In genomic region chr2:185385157-185385556, GRCh38 we compare ENCODE assay signal across 15 cellular contexts.
A peak's percentile ranks its signal among the peaks of the same experiment; 100 is the strongest.
DNase-seq lines count a peak whose midpoint lies in the region; ATAC-seq, FAIRE-seq and TF ChIP-seq lines count a peak whose summit lies in the region.
"Had no signal": no experiment of that assay in that cellular context is flagged by ENCODE, and none has a peak within 500 bp of the region (broad histone marks: within the 10 kb centered on the region; RNA-seq: fewer than 3 reads in every experiment).

No MANE protein-coding gene starts in this region.

- in situ Hi-C loops in Caki2 (cut with HindIII; ENCODE audit: low pct_unique_long_range_greater_than_20kb, low sequenced_read_pairs), result no loop called here

- H3K4me2 ChIP-seq in fibroblast of lung (ENCODE audit: extremely low read depth, insufficient read depth, low read length), result no peak overlapping the region
- H3K4me2 ChIP-seq: A549 had no signal

- no peak for TF ChIP-seq POLR2A in vagina (IDR thresholded peaks at IDR 0.05)

- H3K9me3 ChIP-seq in fibroblast of lung (ENCODE audit: control insufficient read depth, insufficient read depth, low read depth, low read length) (no peaks in the 10 kb centered on the region), pancreas (no peaks in the 10 kb centered on the region), vagina (no peaks in the 10 kb centered on the region)
- H3K9me3 ChIP-seq: A549 had no signal

- H3K27me3 ChIP-seq in fibroblast of lung (ENCODE audit: control insufficient read depth, insufficient read depth, low read length) (no peaks in the 10 kb centered on the region), pancreas (no peaks in the 10 kb centered on the region), vagina (no peaks in the 10 kb centered on the region)

- DNase-seq in Caki2 (ENCODE audit: low read depth) (peak; percentile 63), NCI-H69 (lab: John Stamatoyannopoulos, UW) (peak; percentile 11), fibroblast of lung (ENCODE audit: low read depth in 2 of 2) (peak; percentile 11 to 12), pancreas (no peak), vagina (ENCODE audit: extremely low spot score in 2 of 2) (no peak), cerebellar nuclear complex (lab: John Stamatoyannopoulos, UW) (no peak)
- DNase-seq: C1 segment of cervical spinal cord, KBM-7, NCI-H1436, NCI-H2029, NCI-H510A, Right ventricle myocardium superior had no signal

- H3K27ac ChIP-seq in fibroblast of lung (ENCODE audit: insufficient read depth, low read length) (no peak overlapping the region), pancreas (peak overlapping the region in 2 of 4 donors; percentile 5 to 64), vagina (no peak overlapping the region)
- H3K27ac ChIP-seq: A549 had no signal

- no peaks in the 10 kb centered on the region for H3K4me1 ChIP-seq in fibroblast of lung (ENCODE audit: control insufficient read depth, extremely low read depth, insufficient read depth, low read length)
- no peaks in the 10 kb centered on the region for H3K4me1 ChIP-seq in pancreas
- H3K4me1 ChIP-seq in vagina, result no peaks in the 10 kb centered on the region
- H3K4me1 ChIP-seq: A549 had no signal

- TF ChIP-seq CTCF in fibroblast of lung (conservative IDR thresholded peaks at IDR 0.05 in 1 of 2, IDR thresholded peaks at IDR 0.05 in 1 of 2; ENCODE audit: low read depth in 1 of 2, low read length in 2 of 2), result no peak
- no peak for TF ChIP-seq CTCF in pancreas (IDR thresholded peaks at IDR 0.05)
- TF ChIP-seq CTCF in vagina (IDR thresholded peaks at IDR 0.05), result no peak

- no peaks in the 10 kb centered on the region for H4K20me1 ChIP-seq in fibroblast of lung (ENCODE audit: control insufficient read depth, extremely low read depth, insufficient read depth, low read length)

- no peak overlapping the region for H2AFZ ChIP-seq in fibroblast of lung (ENCODE audit: low read length)

- no peaks in the 10 kb centered on the region for H3K36me3 ChIP-seq in fibroblast of lung (ENCODE audit: control insufficient read depth, insufficient read depth, low read length)
- no peaks in the 10 kb centered on the region for H3K36me3 ChIP-seq in pancreas
- no peaks in the 10 kb centered on the region for H3K36me3 ChIP-seq in vagina

- ATAC-seq in pancreas, result peak; percentile 48 to 88 (median 68)
- ATAC-seq in GM19463 (IDR thresholded peaks at IDR 0.05; ENCODE audit: unreplicated experiment), result no peak
- ATAC-seq: A549, Panc1 had no signal

- FAIRE-seq in pancreas (lab: Jason Lieb, UNC), result no peak
- FAIRE-seq: A549 had no signal

- intact Hi-C loops in pancreas (cut with DNase I), result no loop called here
- intact Hi-C loops in vagina (cut with DNase I), result no loop called here

- no peak overlapping the region for H3K4me3 ChIP-seq in fibroblast of lung (replicated peaks in 1 of 4; ENCODE audit: control extremely low read depth in 1 of 4, insufficient read depth in 1 of 4, low read depth in 3 of 4, low read length in 4 of 4)
- no peak overlapping the region for H3K4me3 ChIP-seq in pancreas
- no peak overlapping the region for H3K4me3 ChIP-seq in vagina
- H3K4me3 ChIP-seq: A549 had no signal

- no peak overlapping the region for H3K9ac ChIP-seq in fibroblast of lung (ENCODE audit: insufficient read depth, low read length)

- no peaks in the 10 kb centered on the region for H3K79me2 ChIP-seq in fibroblast of lung (ENCODE audit: control insufficient read depth, insufficient read depth, low read length)

Comparison
In these comparisons a context has a peak if more than half of its experiments do, and no peak if none do; other contexts are left out.
1. DNase-seq: peak in Caki2 (single experiment), NCI-H69 (single experiment) and fibroblast of lung (2 of 2); none in pancreas (0 of 6), vagina (0 of 2) and cerebellar nuclear complex (0 of 2).